2 cellular contexts compared by ENCODE assay signal in the genomic region with DNA sequence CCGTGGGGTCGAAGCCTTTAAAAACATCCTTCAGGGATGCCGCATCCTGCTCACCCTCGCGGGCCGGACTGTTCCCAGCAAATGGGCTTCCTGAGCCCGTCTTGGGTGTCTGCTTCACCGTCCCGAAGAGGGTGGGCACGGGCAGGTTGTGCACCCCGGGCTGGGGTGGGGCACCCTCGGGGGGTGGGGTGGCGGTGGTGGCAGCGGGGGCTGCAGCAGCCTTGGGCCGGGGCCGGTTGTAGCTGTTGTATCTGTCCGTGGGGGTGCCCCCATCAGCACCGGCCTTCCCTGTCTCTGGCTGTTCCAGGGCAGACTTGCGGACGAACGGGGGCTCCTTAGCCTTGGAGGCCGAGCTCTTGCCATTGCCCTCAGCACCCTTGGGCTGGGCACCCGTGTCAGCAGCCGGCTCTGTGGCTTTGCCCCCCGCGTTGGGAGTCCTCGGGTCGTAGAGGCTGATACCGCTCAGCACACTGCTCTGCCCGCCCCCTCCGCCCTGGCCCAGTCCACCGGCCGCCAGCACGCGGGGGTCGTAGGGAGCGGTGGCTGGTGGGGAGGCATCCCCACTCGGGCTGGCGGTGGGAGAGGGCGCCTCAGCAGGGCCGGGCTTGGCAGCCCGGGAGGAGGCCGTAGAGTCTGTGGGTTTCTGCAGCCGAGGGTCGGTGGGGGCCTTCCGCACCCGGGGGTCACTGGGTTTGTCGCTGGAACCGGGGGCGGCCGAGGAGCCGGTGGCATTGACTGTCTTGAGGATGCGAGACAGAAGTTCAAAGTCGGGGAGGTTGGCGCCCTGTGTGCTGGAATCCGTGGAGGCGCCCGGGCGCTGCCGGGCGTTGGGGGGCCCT.
TF ChIP-seq lines count a peak whose summit lies in the region.

No MANE protein-coding gene starts in this region.

TF ChIP-seq in K562, 482 proteins besides CTCF, POLR2A, EP300 and RAD21:
- TF ChIP-seq, protein P1, sequence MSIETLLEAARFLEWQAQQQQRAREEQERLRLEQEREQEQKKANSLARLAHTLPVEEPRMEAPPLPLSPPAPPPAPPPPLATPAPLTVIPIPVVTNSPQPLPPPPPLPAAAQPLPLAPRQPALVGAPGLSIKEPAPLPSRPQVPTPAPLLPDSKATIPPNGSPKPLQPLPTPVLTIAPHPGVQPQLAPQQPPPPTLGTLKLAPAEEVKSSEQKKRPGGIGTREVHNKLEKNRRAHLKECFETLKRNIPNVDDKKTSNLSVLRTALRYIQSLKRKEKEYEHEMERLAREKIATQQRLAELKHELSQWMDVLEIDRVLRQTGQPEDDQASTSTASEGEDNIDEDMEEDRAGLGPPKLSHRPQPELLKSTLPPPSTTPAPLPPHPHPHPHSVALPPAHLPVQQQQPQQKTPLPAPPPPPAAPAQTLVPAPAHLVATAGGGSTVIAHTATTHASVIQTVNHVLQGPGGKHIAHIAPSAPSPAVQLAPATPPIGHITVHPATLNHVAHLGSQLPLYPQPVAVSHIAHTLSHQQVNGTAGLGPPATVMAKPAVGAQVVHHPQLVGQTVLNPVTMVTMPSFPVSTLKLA (conservative IDR thresholded peaks at IDR 0.05) = no peak
- no peak for TF ChIP-seq ZKSCAN1 (IDR thresholded peaks at IDR 0.05; ENCODE audit: low read depth, low read length)
- TF ChIP-seq POLR2G (IDR thresholded peaks at IDR 0.05; ENCODE audit: low read depth, low read length) = peak; percentile 54

TF ChIP-seq in HepG2, 621 proteins besides CTCF, POLR2A, EP300 and RAD21:
- no peak for TF ChIP-seq POLR2AphosphoS5 (IDR thresholded peaks at IDR 0.05; ENCODE audit: low read depth, low read length)
- TF ChIP-seq KDM4B (CRISPR knock-in tag; IDR thresholded peaks at IDR 0.05) = no peak
- no peak for TF ChIP-seq ZNF331 (CRISPR knock-in tag; IDR thresholded peaks at IDR 0.05)
- TF ChIP-seq AGO2 (optimal IDR thresholded peaks at IDR 0.05; ENCODE audit: low read depth, low read length) = peak; percentile 73
